Comparison of ENCODE assay signal across 18 cellular contexts in the genomic region with DNA sequence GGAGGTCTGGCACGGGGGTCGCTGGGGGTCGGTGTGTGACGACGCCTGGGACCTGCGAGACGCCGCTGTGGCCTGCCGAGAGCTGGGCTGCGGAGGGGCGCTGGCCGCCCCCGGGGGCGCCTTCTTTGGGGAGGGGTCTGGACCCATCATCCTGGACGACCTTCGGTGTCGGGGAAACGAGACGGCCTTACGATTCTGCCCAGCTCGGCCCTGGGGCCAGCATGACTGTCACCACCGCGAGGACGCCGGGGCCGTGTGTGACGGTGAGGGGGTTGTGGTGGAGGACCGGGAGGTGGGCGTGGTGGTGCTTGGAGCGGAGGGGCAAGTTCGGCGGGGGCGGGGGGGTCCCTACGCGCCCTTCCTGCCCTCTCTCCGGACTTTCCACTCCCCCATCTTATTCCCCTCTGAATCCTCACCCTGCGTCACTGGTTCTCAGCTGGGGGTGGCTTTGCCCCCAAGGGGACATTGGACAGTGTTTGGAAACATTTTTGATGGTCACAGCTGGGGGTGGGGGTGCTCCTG. TPM values are rescaled to one million over a fixed set of nuclear protein-coding genes. Genes with fewer than 3 reads are reported as not detected.
A peak's percentile ranks its signal among the peaks of the same experiment; 100 is the strongest.
DNase-seq lines count a peak whose midpoint lies in the region; ATAC-seq, FAIRE-seq and TF ChIP-seq lines count a peak whose summit lies in the region.
"Had no signal": no experiment of that assay in that cellular context is flagged by ENCODE, and none has a peak within 500 bp of the region (broad histone marks: within the 10 kb centered on the region; RNA-seq: fewer than 3 reads in every experiment).

No MANE protein-coding gene starts in this region.

- POLR2A ChIA-PET in AG04449 (lab: Yijun Ruan, JAX): interaction anchor here (2.0 to 2.7 kb wide), 2 partner anchors 10 to 17 kb away, joined by 8 to 10 read pairs; a partner anchor contains a TSS

- intact Hi-C loops in adrenal gland (cut with DNase I): no loop called here
- intact Hi-C loops in heart right ventricle (cut with DNase I): no loop called here
- intact Hi-C loops in sigmoid colon (cut with DNase I): loop anchor here (10.0 kb wide), 1 partner anchor 209 kb away; a partner anchor contains a TSS

- H3K4me3 ChIP-seq in AG04449 (ENCODE audit: low read depth, low read length) (peak overlapping the region; percentile 51), adrenal gland (no peak overlapping the region), heart right ventricle (peak overlapping the region in 9 of 10 donors; percentile 21 to 59 (median 55)), sigmoid colon (peak overlapping the region in 3 of 4 donors; percentile 25 to 50 (median 27))

- no peaks in the 10 kb centered on the region for H3K4me1 ChIP-seq in adrenal gland (replicated peaks in 1 of 2)
- H3K4me1 ChIP-seq in heart right ventricle: peaks cover 6 to 39% (median 14%) of the 10 kb centered on the region in 9 donors
- peaks cover 0 to 63% (median 58%) of the 10 kb centered on the region in 4 donors for H3K4me1 ChIP-seq in sigmoid colon
- H3K4me1 ChIP-seq: colonic mucosa had no signal

- TF ChIP-seq POLR2A in adrenal gland (IDR thresholded peaks at IDR 0.05): no peak
- no peak for TF ChIP-seq POLR2A in sigmoid colon (IDR thresholded peaks at IDR 0.05)

- TF ChIP-seq EP300 in sigmoid colon (IDR thresholded peaks at IDR 0.05): no peak

- no peak for FAIRE-seq in RCC 7860 (lab: Jason Lieb, UNC)
- FAIRE-seq: D721Med had no signal

- no peaks in the 10 kb centered on the region for H3K36me3 ChIP-seq in adrenal gland (replicated peaks in 1 of 2)
- H3K36me3 ChIP-seq in heart right ventricle: peaks cover 0 to 29% (median 0%) of the 10 kb centered on the region in 9 donors
- H3K36me3 ChIP-seq in sigmoid colon: peaks cover 0 to 14% (median 5%) of the 10 kb centered on the region in 4 donors
- H3K36me3 ChIP-seq: colonic mucosa had no signal

- no peaks in the 10 kb centered on the region for H3K27me3 ChIP-seq in adrenal gland
- H3K27me3 ChIP-seq in heart right ventricle: peaks cover 0 to 25% (median 4%) of the 10 kb centered on the region in 7 donors
- no peaks in the 10 kb centered on the region for H3K27me3 ChIP-seq in sigmoid colon
- H3K27me3 ChIP-seq: colonic mucosa had no signal

- ATAC-seq in heart right ventricle (peak in 7 of 8 donors; percentile 7 to 52 (median 27)), GM18498 (IDR thresholded peaks at IDR 0.05; ENCODE audit: unreplicated experiment) (no peak)
- ATAC-seq: esophagus mucosa had no signal

- CTCF ChIA-PET in AG04449 (lab: Yijun Ruan, JAX): interaction anchor here (1.4 to 17.6 kb wide), 4 partner anchors 7 to 113 kb away, joined by 3 to 173 read pairs (median 84); no protein-coding TSS in a partner anchor

- WGBS in adrenal gland, 4 donors: 45 to 79% (median 47%) methylated on average over 7 to 37 of the region's 37 CpGs
- 19 to 25% methylated on average over 30 to 37 of the region's 37 CpGs for WGBS in heart right ventricle, 2 donors
- 54 to 55% methylated on average over 37 of the region's 37 CpGs for WGBS in sigmoid colon, 2 donors

- DNase-seq in AG04449 (ENCODE audit: low read depth, low spot score) (no peak), adrenal gland (no peak), heart right ventricle (no peak), sigmoid colon (no peak), NCI-H526 treated with DMSO at 0.1 percent for 48 hours (lab: John Stamatoyannopoulos, UW) (no peak), RCC 7860 (ENCODE audit: low spot score) (no peak)
- no peak for DNase-seq in activated naive CD4-positive, alpha-beta T cell (lab: John Stamatoyannopoulos, UW)
- DNase-seq: ACHN; activated CD4-positive, alpha-beta T cell treated with anti-CD3 and anti-CD28 coated beads for 1 hour; activated T-cell treated with anti-CD3 and anti-CD28 coated beads for 4 hours; colonic mucosa; immature natural killer cell; NCI-H2171 treated with DMSO at 0.1 percent for 48 hours had no signal

- TF ChIP-seq CTCF in AG04449 (IDR thresholded peaks at IDR 0.05; ENCODE audit: insufficient read depth, low read length, missing control alignments) (no peak), adrenal gland (IDR thresholded peaks at IDR 0.05) (no peak), heart right ventricle (IDR thresholded peaks at IDR 0.05) (no peak), sigmoid colon (IDR thresholded peaks at IDR 0.05) (no peak)

- H3K9me3 ChIP-seq in adrenal gland (replicated peaks in 1 of 3) (no peaks in the 10 kb centered on the region), heart right ventricle (no peaks in the 10 kb centered on the region), sigmoid colon (no peaks in the 10 kb centered on the region)
- H3K9me3 ChIP-seq: colonic mucosa had no signal

- peak overlapping the region in 4 of 5 donors; percentile 13 to 69 (median 58) for H3K27ac ChIP-seq in adrenal gland
- peak overlapping the region; percentile 80 to 97 (median 89) for H3K27ac ChIP-seq in heart right ventricle
- H3K27ac ChIP-seq in sigmoid colon: peak overlapping the region; percentile 69 to 99 (median 94)

RNA-seq across cellular contexts. Expression of a gene that starts 5.5 kb away (rescaled TPM):
- 1 to 10 TPM; 1.5 to 6.8 (median 4.5) TPM for total RNA-seq in adrenal gland
- polyA plus RNA-seq in adrenal gland: 1 to 10 TPM; 1.3 to 10.0 (median 1.5) TPM
- 1 to 10 TPM; 2.0 to 6.5 (median 4.0) TPM for total RNA-seq in heart right ventricle
- polyA plus RNA-seq in heart right ventricle: 1 to 10 TPM in 1 of 2 donors, under 1 TPM in 1; 0.72 to 2.8 TPM
- 10 to 100 TPM in 3 of 4 donors, 1 to 10 TPM in 1; 9.9 to 66.7 (median 19.2) TPM for total RNA-seq in sigmoid colon
- 1 to 10 TPM in 2 of 3 donors, not detected in 1; 1.2 to 3.8 TPM for polyA plus RNA-seq in sigmoid colon
- total RNA-seq: HT-29 had no signal
- polyA plus RNA-seq: immature natural killer cell had no signal

RNA-seq across cellular contexts. Expression of a gene that starts 8.7 kb away (rescaled TPM):
- 10 to 100 TPM in 5 of 8 donors, 1 to 10 TPM in 3; 4.9 to 35.3 (median 17.9) TPM for total RNA-seq in adrenal gland
- polyA plus RNA-seq in adrenal gland: 100 to 1,000 TPM in 1 of 3 donors, 10 to 100 TPM in 1, 1 to 10 TPM in 1; 6.2 to 108 (median 53.8) TPM
- total RNA-seq in heart right ventricle: 1 to 10 TPM; 5.8 to 9.9 (median 6.8) TPM
- 10 to 100 TPM in 1 of 2 donors, 1 to 10 TPM in 1; 9.0 to 16.4 TPM for polyA plus RNA-seq in heart right ventricle
- total RNA-seq in sigmoid colon: 10 to 100 TPM in 1 of 4 donors, 1 to 10 TPM in 3; 6.4 to 10.5 (median 8.4) TPM
- polyA plus RNA-seq in sigmoid colon: 10 to 100 TPM in 1 of 3 donors, 1 to 10 TPM in 2; 1.4 to 13.7 (median 2.4) TPM

RNA-seq across cellular contexts. Expression of a gene that starts 17.3 kb away (rescaled TPM):
- total RNA-seq in adrenal gland: 10 to 100 TPM in 3 of 8 donors, 1 to 10 TPM in 5; 5.4 to 27.9 (median 9.2) TPM
- polyA plus RNA-seq in adrenal gland: 10 to 100 TPM in 1 of 3 donors, 1 to 10 TPM in 1, under 1 TPM in 1; 0.04 to 17.5 (median 3.7) TPM
- 1 to 10 TPM; 2.5 to 7.8 (median 4.3) TPM for total RNA-seq in heart right ventricle
- polyA plus RNA-seq in heart right ventricle: 1 to 10 TPM; 4.9 to 7.5 TPM
- total RNA-seq in sigmoid colon: 10 to 100 TPM in 1 of 4 donors, 1 to 10 TPM in 3; 1.4 to 15.0 (median 3.7) TPM
- 10 to 100 TPM in 1 of 3 donors, 1 to 10 TPM in 2; 1.8 to 10.1 (median 2.5) TPM for polyA plus RNA-seq in sigmoid colon

RNA-seq across cellular contexts. Expression of a gene that starts 29.2 kb away (rescaled TPM):
- total RNA-seq in adrenal gland: not detected
- not detected for polyA plus RNA-seq in adrenal gland
- not detected for total RNA-seq in heart right ventricle
- not detected for polyA plus RNA-seq in heart right ventricle
- not detected for total RNA-seq in sigmoid colon
- polyA plus RNA-seq in sigmoid colon: under 1 TPM in 1 of 3 donors, not detected in 2; 0.07 TPM
- total RNA-seq: colonic mucosa, esophagus mucosa, mucosa of gallbladder had no signal
- polyA plus RNA-seq: immature natural killer cell had no signal

RNA-seq across cellular contexts. Expression of a gene that starts 32.3 kb away (rescaled TPM):
- 100 to 1,000 TPM in 1 of 8 donors, 10 to 100 TPM in 7; 58.2 to 181 (median 80.8) TPM for total RNA-seq in adrenal gland
- 100 to 1,000 TPM in 1 of 3 donors, 10 to 100 TPM in 2; 18.1 to 119 (median 75.0) TPM for polyA plus RNA-seq in adrenal gland
- total RNA-seq in heart right ventricle: 10 to 100 TPM; 42.5 to 69.8 (median 48.3) TPM
- polyA plus RNA-seq in heart right ventricle: 100 to 1,000 TPM in 1 of 2 donors, 10 to 100 TPM in 1; 88.7 to 117 TPM
- 100 to 1,000 TPM in 2 of 4 donors, 10 to 100 TPM in 2; 90.3 to 114 (median 101) TPM for total RNA-seq in sigmoid colon
- 100 to 1,000 TPM; 147 to 173 (median 162) TPM for polyA plus RNA-seq in sigmoid colon

Comparison
In these comparisons a context has a peak if more than half of its experiments do, and no peak if none do; other contexts are left out.
1. H3K4me3 ChIP-seq: peak in AG04449 (single experiment), heart right ventricle (9 of 10) and sigmoid colon (3 of 4); none in adrenal gland (0 of 4).
2. Peak in every context shown above with its lines, with median percentiles within 50 percentile points of each other: H3K27ac ChIP-seq.